ENCODE assay signal across 11 cellular contexts in genomic region chr1:11058026-11058425, GRCh38. TPM values are rescaled to one million over a fixed set of nuclear protein-coding genes. Genes with fewer than 3 reads are reported as not detected.
DNase-seq lines count a peak whose midpoint lies in the region; ATAC-seq and TF ChIP-seq lines count a peak whose summit lies in the region.
"Had no signal": no experiment of that assay in that cellular context is flagged by ENCODE, and none has a peak within 500 bp of the region (broad histone marks: within the 10 kb centered on the region; RNA-seq: fewer than 3 reads in every experiment).

No MANE protein-coding gene starts in this region.

- peak overlapping the region; percentile 93 for H3K4me2 ChIP-seq in BLaER1
- H3K4me2 ChIP-seq in DND-41 (ENCODE audit: insufficient read depth, low read length), result peak overlapping the region; percentile 97; the same call in 1 of the 2 replicates

- no peaks in the 10 kb centered on the region for H3K27me3 Mint-ChIP-seq in activated B cell treated with CpG ODN at 0.5 μM for 24 hours
- H3K27me3 Mint-ChIP-seq in memory B cell, result no peaks in the 10 kb centered on the region

- TF ChIP-seq CTCF in DND-41 (IDR thresholded peaks at IDR 0.05; ENCODE audit: borderline replicate concordance, extremely low read depth, low read length, poor library complexity, severe bottlenecking) (no peak), activated B cell treated with CpG ODN at 0.5 μM for 24 hours (IDR thresholded peaks at IDR 0.05) (no peak), BE2C (IDR thresholded peaks at IDR 0.05; ENCODE audit: low read depth, low read length) (no peak), stomach (IDR thresholded peaks at IDR 0.05) (no peak)

- H3K36me3 ChIP-seq in BLaER1, result peaks cover 65% of the 10 kb centered on the region
- peaks cover 44% of the 10 kb centered on the region for H3K36me3 ChIP-seq in DND-41 (ENCODE audit: insufficient read depth, low read length)
- peaks cover 26% of the 10 kb centered on the region for H3K36me3 ChIP-seq in BE2C
- H3K36me3 ChIP-seq in stomach, result peaks cover 19 to 48% (median 44%) of the 10 kb centered on the region in 4 donors

- peaks cover 39% of the 10 kb centered on the region for H3K4me1 ChIP-seq in BLaER1
- peaks cover 34% of the 10 kb centered on the region for H3K4me1 ChIP-seq in DND-41 (ENCODE audit: insufficient read depth, low read length)
- H3K4me1 ChIP-seq in BE2C, result peaks cover 9% of the 10 kb centered on the region; the same call in 1 of the 2 replicates
- H3K4me1 ChIP-seq in stomach, result peaks cover 11 to 36% (median 28%) of the 10 kb centered on the region in 4 donors

- H3K9ac ChIP-seq in BLaER1 (peak overlapping the region; percentile 97; the same call in 1 of the 2 replicates), DND-41 (ENCODE audit: low read depth, low read length) (peak overlapping the region; percentile 83; the same call in 1 of the 2 replicates)

- H3K79me2 ChIP-seq in DND-41 (ENCODE audit: insufficient read depth, low read length), result peaks cover 37% of the 10 kb centered on the region

- DNase-seq in DND-41 (no peak), activated B cell treated with CpG ODN at 0.5 μM for 24 hours (no peak), memory B cell (ENCODE audit: low spot score in 2 of 2) (no peak), substantia nigra (lab: John Stamatoyannopoulos, UW) (no peak), BE2C (no peak), stomach (no peak)
- DNase-seq: OCI-M1 had no signal

- no peak overlapping the region for H2AFZ ChIP-seq in DND-41 (ENCODE audit: low read depth, low read length)

- H4K20me1 ChIP-seq in BLaER1 (peaks cover 35% of the 10 kb centered on the region), DND-41 (ENCODE audit: insufficient read depth, low read length) (peaks cover 29% of the 10 kb centered on the region; the same call in 1 of the 2 replicates)

- POLR2A ChIA-PET in activated B cell treated with CpG ODN at 0.5 μM for 24 hours (lab: Charles Lee), result interaction anchor here (0.5 to 1.0 kb wide), 2 partner anchors 896 to 1322 kb away, joined by 4 to 10 read pairs; no protein-coding TSS in a partner anchor

- intact Hi-C loops in activated B cell treated with CpG ODN at 0.5 μM for 24 hours (cut with micrococcal nuclease), result loop anchor here (5.0 kb wide), 1 partner anchor 679 kb away; the partner anchor contains the start of gene AGTRAP
- intact Hi-C loops in stomach (cut with DNase I; ENCODE audit: low total_unique reads), result no loop called here

- H3K27ac Mint-ChIP-seq in activated B cell treated with CpG ODN at 0.5 μM for 24 hours (no peak overlapping the region), memory B cell (no peak overlapping the region)

- 0 out of 2 replicates have a peak overlapping the region, but pooled peaks have one; percentile 100 for H3K4me3 ChIP-seq in BLaER1
- peak overlapping the region in 1 of 2 experiments; percentile 12; a peak in 1 of 4 replicates for H3K4me3 ChIP-seq in DND-41 (ENCODE audit: low read depth in 1 of 2, low read length in 2 of 2)
- H3K4me3 ChIP-seq in BE2C (ENCODE audit: low read depth, low read length), result no peak overlapping the region
- H3K4me3 ChIP-seq in stomach, result no peak overlapping the region

- H3K9me3 ChIP-seq in BLaER1 (no peaks in the 10 kb centered on the region), DND-41 (ENCODE audit: insufficient read depth, low read length, severe bottlenecking) (no peaks in the 10 kb centered on the region), BE2C (no peaks in the 10 kb centered on the region), stomach (no peaks in the 10 kb centered on the region)
- H3K9me3 ChIP-seq: right atrium auricular region had no signal

- H3K27ac ChIP-seq in BLaER1 (no peak overlapping the region), DND-41 (ENCODE audit: low read length) (no peak overlapping the region), substantia nigra (ENCODE audit: low read depth, low read length, poor library complexity, severe bottlenecking) (no peak overlapping the region), stomach (no peak overlapping the region)
- H3K27ac ChIP-seq: right atrium auricular region had no signal

- H3K9me3 Mint-ChIP-seq in activated B cell treated with CpG ODN at 0.5 μM for 24 hours (no peaks in the 10 kb centered on the region), memory B cell (no peaks in the 10 kb centered on the region)
- H3K9me3 Mint-ChIP-seq: dendritic cell treated with granulocyte-macrophage colony-stimulating factor and Interleukin-4, amounts not matched to agents 40 ng/mL and 50 ng/mL, for 4 days had no signal

- 92 to 96% (median 95%) methylated on average over 13 to 14 of the region's 14 CpGs for WGBS in stomach, 5 donors

- TF ChIP-seq EP300 in stomach (IDR thresholded peaks at IDR 0.05), result no peak

- peaks cover 27% of the 10 kb centered on the region for H3K36me3 Mint-ChIP-seq in activated B cell treated with CpG ODN at 0.5 μM for 24 hours (ENCODE audit: low read depth)
- peaks cover 5% of the 10 kb centered on the region for H3K36me3 Mint-ChIP-seq in memory B cell

- CTCF ChIA-PET in activated B cell treated with CpG ODN at 0.5 μM for 24 hours (lab: Charles Lee), result interaction anchor here (0.7 kb wide), 1 partner anchor 20 kb away, joined by 4 read pairs; no protein-coding TSS in a partner anchor

- H3K4me1 Mint-ChIP-seq in activated B cell treated with CpG ODN at 0.5 μM for 24 hours (peaks cover 18% of the 10 kb centered on the region), memory B cell (peaks cover 14% of the 10 kb centered on the region)

- H3K4me3 Mint-ChIP-seq in activated B cell treated with CpG ODN at 0.5 μM for 24 hours (peak overlapping the region; percentile 86), memory B cell (peak overlapping the region; percentile 52)

- H3K27me3 ChIP-seq in BLaER1 (no peaks in the 10 kb centered on the region), DND-41 (ENCODE audit: insufficient read depth, low read length, poor library complexity) (no peaks in the 10 kb centered on the region), BE2C (no peaks in the 10 kb centered on the region), stomach (peaks cover 0 to 8% (median 0%) of the 10 kb centered on the region in 3 donors)
- H3K27me3 ChIP-seq: right atrium auricular region had no signal

- ATAC-seq in DND-41 (ENCODE audit: insufficient read depth, low read depth), result no peak
- no peak for ATAC-seq in activated B cell treated with CpG ODN at 0.5 μM for 24 hours (ENCODE audit: low read depth)
- no peak for ATAC-seq in memory B cell (ENCODE audit: low read depth)
- ATAC-seq in HG03097 (IDR thresholded peaks at IDR 0.05; ENCODE audit: low FRiP score, unreplicated experiment), result no peak

- TF ChIP-seq POLR2A in stomach (IDR thresholded peaks at IDR 0.05), result no peak

RNA-seq across cellular contexts. Expression of gene SRM, which starts 1.8 kb away (rescaled TPM):
- total RNA-seq in activated B cell treated with CpG ODN at 0.5 μM for 24 hours (106 and 119 TPM in 2 replicates), stomach (100 to 1,000 TPM in 1 of 5 donors, 10 to 100 TPM in 3, 1 to 10 TPM in 1; 9.0 to 108 (median 34.4) TPM)
- 326 TPM for polyA plus RNA-seq in BE2C (2012; ENCODE audit: insufficient read depth, insufficient read length, low read depth)
- 100 to 1,000 TPM in 1 of 3 donors, 10 to 100 TPM in 2; 78.5 to 149 (median 91.8) TPM for polyA plus RNA-seq in stomach

RNA-seq across cellular contexts. Expression of gene MASP2, which starts 11.0 kb away (rescaled TPM):
- total RNA-seq in activated B cell treated with CpG ODN at 0.5 μM for 24 hours (not detected in 2 replicates), stomach (not detected)
- polyA plus RNA-seq in BE2C (2012; ENCODE audit: insufficient read depth, insufficient read length, low read depth), result 3.6 TPM
- polyA plus RNA-seq in stomach, result not detected
- total RNA-seq: right atrium auricular region had no signal

RNA-seq across cellular contexts. Expression of gene EXOSC10, which starts 41.6 kb away (rescaled TPM):
- 89.3 and 108 TPM in 2 replicates for total RNA-seq in activated B cell treated with CpG ODN at 0.5 μM for 24 hours
- polyA plus RNA-seq in BE2C (2012; ENCODE audit: insufficient read depth, insufficient read length, low read depth), result 39.4 TPM
- total RNA-seq in stomach, result 100 to 1,000 TPM in 1 of 5 donors, 10 to 100 TPM in 4; 15.1 to 118 (median 38.3) TPM
- 10 to 100 TPM; 21.6 to 43.2 (median 23.2) TPM for polyA plus RNA-seq in stomach

RNA-seq across cellular contexts. Expression of gene TARDBP, which starts 45.6 kb away (rescaled TPM):
- total RNA-seq in activated B cell treated with CpG ODN at 0.5 μM for 24 hours, result 170 and 193 TPM in 2 replicates
- polyA plus RNA-seq in BE2C (2012; ENCODE audit: insufficient read depth, insufficient read length, low read depth), result 157 TPM
- total RNA-seq in stomach, result 100 to 1,000 TPM in 4 of 5 donors, 10 to 100 TPM in 1; 68.8 to 243 (median 159) TPM
- polyA plus RNA-seq in stomach, result 100 to 1,000 TPM in 2 of 3 donors, 10 to 100 TPM in 1; 85.3 to 102 (median 100) TPM
